In genomic region chr14:63647696-63648410, GRCh38 we compare ENCODE assay signal across 16 cellular contexts. TPM values are rescaled to one million over a fixed set of nuclear protein-coding genes. Genes with fewer than 3 reads are reported as not detected.
A peak's percentile ranks its signal among the peaks of the same experiment; 100 is the strongest.
DNase-seq lines count a peak whose midpoint lies in the region; ATAC-seq, FAIRE-seq and TF ChIP-seq lines count a peak whose summit lies in the region.
"Had no signal": no experiment of that assay in that cellular context is flagged by ENCODE, and none has a peak within 500 bp of the region (broad histone marks: within the 10 kb centered on the region; RNA-seq: fewer than 3 reads in every experiment).

No MANE protein-coding gene starts in this region.

- peaks cover 18% of the 10 kb centered on the region for H3K36me3 Mint-ChIP-seq in CD4-positive, CD25-positive, alpha-beta regulatory T cell
- peaks cover 0 to 10% (median 7%) of the 10 kb centered on the region in 3 donors for H3K36me3 Mint-ChIP-seq in immature natural killer cell

- H3K27ac ChIP-seq in CD4-positive, CD25-positive, alpha-beta regulatory T cell (ENCODE audit: insufficient read depth, low read length, poor library complexity, severe bottlenecking): no peak overlapping the region
- H3K27ac ChIP-seq: prostate gland had no signal

- no peak for TF ChIP-seq POLR2A in H54 (IDR thresholded peaks at IDR 0.05; ENCODE audit: low read depth, low read length)

- peaks cover 16 to 82% (median 22%) of the 10 kb centered on the region in 4 donors for H3K4me1 Mint-ChIP-seq in CD4-positive, CD25-positive, alpha-beta regulatory T cell
- peaks cover 24 to 30% of the 10 kb centered on the region in 2 donors for H3K4me1 Mint-ChIP-seq in immature natural killer cell

- no peaks in the 10 kb centered on the region for H3K27me3 ChIP-seq in CD4-positive, CD25-positive, alpha-beta regulatory T cell (ENCODE audit: control insufficient read depth, insufficient read depth, low read length)

- peak overlapping the region; percentile 81 to 99 (median 82) for H3K27ac Mint-ChIP-seq in CD4-positive, CD25-positive, alpha-beta regulatory T cell
- peak overlapping the region; percentile 29 to 71 (median 51) for H3K27ac Mint-ChIP-seq in immature natural killer cell

- H3K4me3 ChIP-seq in CD4-positive, CD25-positive, alpha-beta regulatory T cell (ENCODE audit: low read depth, low read length): no peak overlapping the region
- H3K4me3 ChIP-seq: prostate gland had no signal

- no peaks in the 10 kb centered on the region for H3K9me3 Mint-ChIP-seq in CD4-positive, CD25-positive, alpha-beta regulatory T cell
- H3K9me3 Mint-ChIP-seq in immature natural killer cell: no peaks in the 10 kb centered on the region

- no peaks in the 10 kb centered on the region for H3K27me3 Mint-ChIP-seq in CD4-positive, CD25-positive, alpha-beta regulatory T cell
- H3K27me3 Mint-ChIP-seq in immature natural killer cell (ENCODE audit: low read depth in 3 of 3): peaks cover 0 to 3% (median 0%) of the 10 kb centered on the region in 3 donors

- H3K4me3 Mint-ChIP-seq in CD4-positive, CD25-positive, alpha-beta regulatory T cell: peak overlapping the region in 2 of 4 donors; percentile 54 to 65
- H3K4me3 Mint-ChIP-seq in immature natural killer cell: no peak overlapping the region

- ATAC-seq in CD4-positive, CD25-positive, alpha-beta regulatory T cell (ENCODE audit: low read depth in 2 of 2): no peak
- ATAC-seq in GM18868 (IDR thresholded peaks at IDR 0.05; ENCODE audit: unreplicated experiment) (peak; percentile 52), HG03045 (IDR thresholded peaks at IDR 0.05; ENCODE audit: unreplicated experiment) (peak; percentile 73), HG03159 (IDR thresholded peaks at IDR 0.05; ENCODE audit: unreplicated experiment) (no peak), GM21528 (IDR thresholded peaks at IDR 0.05; ENCODE audit: low FRiP score, unreplicated experiment) (no peak), GM19463 (IDR thresholded peaks at IDR 0.05; ENCODE audit: unreplicated experiment) (no peak)

- H3K36me3 ChIP-seq in CD4-positive, CD25-positive, alpha-beta regulatory T cell (ENCODE audit: control insufficient read depth, insufficient read depth, low read length): no peaks in the 10 kb centered on the region
- H3K36me3 ChIP-seq: prostate gland had no signal

- no peaks in the 10 kb centered on the region for H3K9me3 ChIP-seq in CD4-positive, CD25-positive, alpha-beta regulatory T cell (ENCODE audit: control insufficient read depth in 2 of 2, low read length in 2 of 2)
- H3K9me3 ChIP-seq: prostate gland had no signal

- peaks cover 47% of the 10 kb centered on the region for H3K4me1 ChIP-seq in CD4-positive, CD25-positive, alpha-beta regulatory T cell (ENCODE audit: control insufficient read depth, insufficient read depth, low read length, poor library complexity, severe bottlenecking)

- DNase-seq in CD4-positive, CD25-positive, alpha-beta regulatory T cell: no peak
- DNase-seq in immature natural killer cell (no peak), H54 (ENCODE audit: insufficient read length, low spot score) (no peak)
- DNase-seq: activated CD8-positive, alpha-beta memory T cell treated with anti-CD3 and anti-CD28 coated beads, Interleukin-2, amount 50 U/mL, for 48 hours; AML-193; anterior cingulate cortex; MM.1S; stimulated activated CD4-positive, alpha-beta T cell treated with anti-CD3 and anti-CD28 coated beads, Interleukin-2, amount 100 ng/mL, for 24 hours had no signal

- FAIRE-seq in H54 (lab: Jason Lieb, UNC): no peak
- FAIRE-seq: islet of Langerhans, TTC549 had no signal

RNA-seq across cellular contexts. Expression of gene WDR89, which starts 6.2 kb away (rescaled TPM):
- total RNA-seq in CD4-positive, CD25-positive, alpha-beta regulatory T cell: 14.6 TPM
- polyA plus RNA-seq in CD4-positive, CD25-positive, alpha-beta regulatory T cell: 10 to 100 TPM; 15.5 to 21.5 (median 20.2) TPM
- 10 to 100 TPM in 2 of 3 donors, 1 to 10 TPM in 1; 8.7 to 16.2 (median 13.8) TPM for polyA plus RNA-seq in immature natural killer cell

Comparison
In these comparisons a context has a peak if more than half of its experiments do, and no peak if none do; other contexts are left out.
1. ATAC-seq: peak in GM18868 (single experiment) and HG03045 (single experiment); none in CD4-positive, CD25-positive, alpha-beta regulatory T cell (0 of 2), HG03159 (single experiment), GM21528 (single experiment) and GM19463 (single experiment).